Comparison of ENCODE assay signal across 1 cellular context in the genomic region with DNA sequence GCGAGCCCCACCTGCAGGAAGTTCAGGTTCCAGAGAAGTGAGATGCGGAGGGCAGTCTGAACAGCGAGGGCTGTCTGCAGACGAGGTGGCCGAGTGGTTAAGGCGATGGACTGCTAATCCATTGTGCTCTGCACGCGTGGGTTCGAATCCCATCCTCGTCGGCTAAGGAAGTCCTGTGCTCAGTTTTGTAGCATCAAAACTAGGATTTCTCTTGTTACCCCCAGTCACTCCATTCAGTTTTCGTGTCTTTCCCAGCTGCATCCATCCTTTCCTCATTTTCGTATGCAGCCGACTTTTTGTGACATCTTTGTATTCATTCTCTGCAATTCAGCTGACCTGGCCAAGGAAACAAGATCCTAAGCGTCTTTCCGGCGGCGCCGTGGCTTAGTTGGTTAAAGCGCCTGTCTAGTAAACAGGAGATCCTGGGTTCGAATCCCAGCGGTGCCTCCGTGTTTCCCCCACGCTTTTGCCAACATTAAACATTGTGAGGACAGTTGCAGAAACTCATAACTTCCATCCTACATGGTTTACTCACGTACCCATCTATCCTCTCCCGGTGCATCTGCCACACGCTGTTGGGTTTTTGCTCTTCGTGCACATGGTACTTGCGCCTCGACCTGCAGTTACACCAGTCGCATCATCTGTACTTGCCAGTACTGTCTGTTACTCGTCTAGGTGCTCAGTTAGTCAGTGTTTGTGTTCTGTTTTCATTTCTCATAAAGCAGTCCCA.
TF ChIP-seq lines count a peak whose summit lies in the region.

No MANE protein-coding gene starts in this region.

TF ChIP-seq in GM12878, 131 proteins besides CTCF, POLR2A, EP300 and RAD21 (continued from another document and continues in another):
- TF ChIP-seq, protein P1, sequence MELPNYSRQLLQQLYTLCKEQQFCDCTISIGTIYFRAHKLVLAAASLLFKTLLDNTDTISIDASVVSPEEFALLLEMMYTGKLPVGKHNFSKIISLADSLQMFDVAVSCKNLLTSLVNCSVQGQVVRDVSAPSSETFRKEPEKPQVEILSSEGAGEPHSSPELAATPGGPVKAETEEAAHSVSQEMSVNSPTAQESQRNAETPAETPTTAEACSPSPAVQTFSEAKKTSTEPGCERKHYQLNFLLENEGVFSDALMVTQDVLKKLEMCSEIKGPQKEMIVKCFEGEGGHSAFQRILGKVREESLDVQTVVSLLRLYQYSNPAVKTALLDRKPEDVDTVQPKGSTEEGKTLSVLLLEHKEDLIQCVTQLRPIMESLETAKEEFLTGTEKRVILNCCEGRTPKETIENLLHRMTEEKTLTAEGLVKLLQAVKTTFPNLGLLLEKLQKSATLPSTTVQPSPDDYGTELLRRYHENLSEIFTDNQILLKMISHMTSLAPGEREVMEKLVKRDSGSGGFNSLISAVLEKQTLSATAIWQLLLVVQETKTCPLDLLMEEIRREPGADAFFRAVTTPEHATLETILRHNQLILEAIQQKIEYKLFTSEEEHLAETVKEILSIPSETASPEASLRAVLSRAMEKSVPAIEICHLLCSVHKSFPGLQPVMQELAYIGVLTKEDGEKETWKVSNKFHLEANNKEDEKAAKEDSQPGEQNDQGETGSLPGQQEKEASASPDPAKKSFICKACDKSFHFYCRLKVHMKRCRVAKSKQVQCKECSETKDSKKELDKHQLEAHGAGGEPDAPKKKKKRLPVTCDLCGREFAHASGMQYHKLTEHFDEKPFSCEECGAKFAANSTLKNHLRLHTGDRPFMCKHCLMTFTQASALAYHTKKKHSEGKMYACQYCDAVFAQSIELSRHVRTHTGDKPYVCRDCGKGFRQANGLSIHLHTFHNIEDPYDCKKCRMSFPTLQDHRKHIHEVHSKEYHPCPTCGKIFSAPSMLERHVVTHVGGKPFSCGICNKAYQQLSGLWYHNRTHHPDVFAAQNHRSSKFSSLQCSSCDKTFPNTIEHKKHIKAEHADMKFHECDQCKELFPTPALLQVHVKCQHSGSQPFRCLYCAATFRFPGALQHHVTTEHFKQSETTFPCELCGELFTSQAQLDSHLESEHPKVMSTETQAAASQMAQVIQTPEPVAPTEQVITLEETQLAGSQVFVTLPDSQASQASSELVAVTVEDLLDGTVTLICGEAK (IDR thresholded peaks at IDR 0.05; ENCODE audit: borderline replicate concordance), result peak; percentile 74
- TF ChIP-seq ZNF384 (IDR thresholded peaks at IDR 0.05; ENCODE audit: borderline replicate concordance, low read depth, low read length) (no peak), HDAC2 (IDR thresholded peaks at IDR 0.05) (no peak; the same call in 1 of the 2 replicates), HDGF (IDR thresholded peaks at IDR 0.05) (no peak), EGR1 (IDR thresholded peaks at IDR 0.05; ENCODE audit: borderline replicate concordance in 1 of 2, low read depth in 2 of 2, low read length in 2 of 2) (no peak), SPI1 (IDR thresholded peaks at IDR 0.05; ENCODE audit: borderline replicate concordance, insufficient read depth, low read depth, low read length) (peak; percentile 27; the same call in 1 of the 2 replicates), ZNF622 (IDR thresholded peaks at IDR 0.05) (no peak), CHD1 (IDR thresholded peaks at IDR 0.05; ENCODE audit: low read depth, low read length) (0 out of 2 replicates have a peak, but pooled peaks have one; percentile 26), ASH2L (IDR thresholded peaks at IDR 0.05; ENCODE audit: borderline replicate concordance, low read depth) (no peak), NFXL1 (IDR thresholded peaks at IDR 0.05; ENCODE audit: borderline replicate concordance) (no peak), CREM (IDR thresholded peaks at IDR 0.05; ENCODE audit: low read depth) (peak; percentile 64), NFIC (IDR thresholded peaks at IDR 0.05; ENCODE audit: low read depth, low read length) (peak; percentile 53; the same call in 1 of the 2 replicates), ZNF207 (IDR thresholded peaks at IDR 0.05; ENCODE audit: borderline replicate concordance) (peak; percentile 26; the same call in 1 of the 2 replicates), PAX5 (IDR thresholded peaks at IDR 0.05; ENCODE audit: borderline replicate concordance, low read depth, low read length) (peak; percentile 37; the same call in 1 of the 2 replicates), IKZF1 (conservative IDR thresholded peaks at IDR 0.05) (peak; percentile 92), RAD51 (IDR thresholded peaks at IDR 0.05) (peak; percentile 69), SIX5 (IDR thresholded peaks at IDR 0.05; ENCODE audit: low read depth, low read length, severe bottlenecking) (no peak), ZNF217 (IDR thresholded peaks at IDR 0.05) (peak; percentile 45), POLR2AphosphoS5 (IDR thresholded peaks at IDR 0.05; ENCODE audit: low read length) (peak; percentile 40; the same call in 1 of the 2 replicates), TARDBP (IDR thresholded peaks at IDR 0.05; ENCODE audit: borderline replicate concordance) (peak; percentile 96), ETV6 (conservative IDR thresholded peaks at IDR 0.05 in 1 of 2, IDR thresholded peaks at IDR 0.05 in 1 of 2; ENCODE audit: borderline replicate concordance in 1 of 2, low read depth in 1 of 2) (peak; percentile 43 to 61; a peak in 1 of 4 replicates), MYC (IDR thresholded peaks at IDR 0.05; ENCODE audit: insufficient read depth, insufficient read length, insufficient replicate concordance, low read length, severe bottlenecking) (no peak), TCF7 (IDR thresholded peaks at IDR 0.05; ENCODE audit: borderline replicate concordance) (no peak), CBFB (IDR thresholded peaks at IDR 0.05; ENCODE audit: low read depth) (peak; percentile 29; the same call in 1 of the 2 replicates), ZZZ3 (IDR thresholded peaks at IDR 0.05; ENCODE audit: control insufficient read depth, insufficient read length, low read depth) (no peak)
- TF ChIP-seq, protein P2, sequence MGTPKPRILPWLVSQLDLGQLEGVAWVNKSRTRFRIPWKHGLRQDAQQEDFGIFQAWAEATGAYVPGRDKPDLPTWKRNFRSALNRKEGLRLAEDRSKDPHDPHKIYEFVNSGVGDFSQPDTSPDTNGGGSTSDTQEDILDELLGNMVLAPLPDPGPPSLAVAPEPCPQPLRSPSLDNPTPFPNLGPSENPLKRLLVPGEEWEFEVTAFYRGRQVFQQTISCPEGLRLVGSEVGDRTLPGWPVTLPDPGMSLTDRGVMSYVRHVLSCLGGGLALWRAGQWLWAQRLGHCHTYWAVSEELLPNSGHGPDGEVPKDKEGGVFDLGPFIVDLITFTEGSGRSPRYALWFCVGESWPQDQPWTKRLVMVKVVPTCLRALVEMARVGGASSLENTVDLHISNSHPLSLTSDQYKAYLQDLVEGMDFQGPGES (IDR thresholded peaks at IDR 0.05), result no peak
- TF ChIP-seq, protein P3, sequence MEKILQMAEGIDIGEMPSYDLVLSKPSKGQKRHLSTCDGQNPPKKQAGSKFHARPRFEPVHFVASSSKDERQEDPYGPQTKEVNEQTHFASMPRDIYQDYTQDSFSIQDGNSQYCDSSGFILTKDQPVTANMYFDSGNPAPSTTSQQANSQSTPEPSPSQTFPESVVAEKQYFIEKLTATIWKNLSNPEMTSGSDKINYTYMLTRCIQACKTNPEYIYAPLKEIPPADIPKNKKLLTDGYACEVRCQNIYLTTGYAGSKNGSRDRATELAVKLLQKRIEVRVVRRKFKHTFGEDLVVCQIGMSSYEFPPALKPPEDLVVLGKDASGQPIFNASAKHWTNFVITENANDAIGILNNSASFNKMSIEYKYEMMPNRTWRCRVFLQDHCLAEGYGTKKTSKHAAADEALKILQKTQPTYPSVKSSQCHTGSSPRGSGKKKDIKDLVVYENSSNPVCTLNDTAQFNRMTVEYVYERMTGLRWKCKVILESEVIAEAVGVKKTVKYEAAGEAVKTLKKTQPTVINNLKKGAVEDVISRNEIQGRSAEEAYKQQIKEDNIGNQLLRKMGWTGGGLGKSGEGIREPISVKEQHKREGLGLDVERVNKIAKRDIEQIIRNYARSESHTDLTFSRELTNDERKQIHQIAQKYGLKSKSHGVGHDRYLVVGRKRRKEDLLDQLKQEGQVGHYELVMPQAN (conservative IDR thresholded peaks at IDR 0.05), result no peak; the same call in 1 of the 2 replicates
- TF ChIP-seq, protein P4, sequence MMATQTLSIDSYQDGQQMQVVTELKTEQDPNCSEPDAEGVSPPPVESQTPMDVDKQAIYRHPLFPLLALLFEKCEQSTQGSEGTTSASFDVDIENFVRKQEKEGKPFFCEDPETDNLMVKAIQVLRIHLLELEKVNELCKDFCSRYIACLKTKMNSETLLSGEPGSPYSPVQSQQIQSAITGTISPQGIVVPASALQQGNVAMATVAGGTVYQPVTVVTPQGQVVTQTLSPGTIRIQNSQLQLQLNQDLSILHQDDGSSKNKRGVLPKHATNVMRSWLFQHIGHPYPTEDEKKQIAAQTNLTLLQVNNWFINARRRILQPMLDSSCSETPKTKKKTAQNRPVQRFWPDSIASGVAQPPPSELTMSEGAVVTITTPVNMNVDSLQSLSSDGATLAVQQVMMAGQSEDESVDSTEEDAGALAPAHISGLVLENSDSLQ (IDR thresholded peaks at IDR 0.05), result peak; percentile 63
- TF ChIP-seq, protein P5, sequence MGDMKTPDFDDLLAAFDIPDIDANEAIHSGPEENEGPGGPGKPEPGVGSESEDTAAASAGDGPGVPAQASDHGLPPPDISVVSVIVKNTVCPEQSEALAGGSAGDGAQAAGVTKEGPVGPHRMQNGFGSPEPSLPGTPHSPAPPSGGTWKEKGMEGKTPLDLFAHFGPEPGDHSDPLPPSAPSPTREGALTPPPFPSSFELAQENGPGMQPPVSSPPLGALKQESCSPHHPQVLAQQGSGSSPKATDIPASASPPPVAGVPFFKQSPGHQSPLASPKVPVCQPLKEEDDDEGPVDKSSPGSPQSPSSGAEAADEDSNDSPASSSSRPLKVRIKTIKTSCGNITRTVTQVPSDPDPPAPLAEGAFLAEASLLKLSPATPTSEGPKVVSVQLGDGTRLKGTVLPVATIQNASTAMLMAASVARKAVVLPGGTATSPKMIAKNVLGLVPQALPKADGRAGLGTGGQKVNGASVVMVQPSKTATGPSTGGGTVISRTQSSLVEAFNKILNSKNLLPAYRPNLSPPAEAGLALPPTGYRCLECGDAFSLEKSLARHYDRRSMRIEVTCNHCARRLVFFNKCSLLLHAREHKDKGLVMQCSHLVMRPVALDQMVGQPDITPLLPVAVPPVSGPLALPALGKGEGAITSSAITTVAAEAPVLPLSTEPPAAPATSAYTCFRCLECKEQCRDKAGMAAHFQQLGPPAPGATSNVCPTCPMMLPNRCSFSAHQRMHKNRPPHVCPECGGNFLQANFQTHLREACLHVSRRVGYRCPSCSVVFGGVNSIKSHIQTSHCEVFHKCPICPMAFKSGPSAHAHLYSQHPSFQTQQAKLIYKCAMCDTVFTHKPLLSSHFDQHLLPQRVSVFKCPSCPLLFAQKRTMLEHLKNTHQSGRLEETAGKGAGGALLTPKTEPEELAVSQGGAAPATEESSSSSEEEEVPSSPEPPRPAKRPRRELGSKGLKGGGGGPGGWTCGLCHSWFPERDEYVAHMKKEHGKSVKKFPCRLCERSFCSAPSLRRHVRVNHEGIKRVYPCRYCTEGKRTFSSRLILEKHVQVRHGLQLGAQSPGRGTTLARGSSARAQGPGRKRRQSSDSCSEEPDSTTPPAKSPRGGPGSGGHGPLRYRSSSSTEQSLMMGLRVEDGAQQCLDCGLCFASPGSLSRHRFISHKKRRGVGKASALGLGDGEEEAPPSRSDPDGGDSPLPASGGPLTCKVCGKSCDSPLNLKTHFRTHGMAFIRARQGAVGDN (IDR thresholded peaks at IDR 0.05), result peak; percentile 56
- TF ChIP-seq, protein P6, sequence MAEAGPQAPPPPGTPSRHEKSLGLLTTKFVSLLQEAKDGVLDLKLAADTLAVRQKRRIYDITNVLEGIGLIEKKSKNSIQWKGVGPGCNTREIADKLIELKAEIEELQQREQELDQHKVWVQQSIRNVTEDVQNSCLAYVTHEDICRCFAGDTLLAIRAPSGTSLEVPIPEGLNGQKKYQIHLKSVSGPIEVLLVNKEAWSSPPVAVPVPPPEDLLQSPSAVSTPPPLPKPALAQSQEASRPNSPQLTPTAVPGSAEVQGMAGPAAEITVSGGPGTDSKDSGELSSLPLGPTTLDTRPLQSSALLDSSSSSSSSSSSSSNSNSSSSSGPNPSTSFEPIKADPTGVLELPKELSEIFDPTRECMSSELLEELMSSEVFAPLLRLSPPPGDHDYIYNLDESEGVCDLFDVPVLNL (IDR thresholded peaks at IDR 0.05; ENCODE audit: low read depth, low read length), result no peak
- TF ChIP-seq, protein P7, sequence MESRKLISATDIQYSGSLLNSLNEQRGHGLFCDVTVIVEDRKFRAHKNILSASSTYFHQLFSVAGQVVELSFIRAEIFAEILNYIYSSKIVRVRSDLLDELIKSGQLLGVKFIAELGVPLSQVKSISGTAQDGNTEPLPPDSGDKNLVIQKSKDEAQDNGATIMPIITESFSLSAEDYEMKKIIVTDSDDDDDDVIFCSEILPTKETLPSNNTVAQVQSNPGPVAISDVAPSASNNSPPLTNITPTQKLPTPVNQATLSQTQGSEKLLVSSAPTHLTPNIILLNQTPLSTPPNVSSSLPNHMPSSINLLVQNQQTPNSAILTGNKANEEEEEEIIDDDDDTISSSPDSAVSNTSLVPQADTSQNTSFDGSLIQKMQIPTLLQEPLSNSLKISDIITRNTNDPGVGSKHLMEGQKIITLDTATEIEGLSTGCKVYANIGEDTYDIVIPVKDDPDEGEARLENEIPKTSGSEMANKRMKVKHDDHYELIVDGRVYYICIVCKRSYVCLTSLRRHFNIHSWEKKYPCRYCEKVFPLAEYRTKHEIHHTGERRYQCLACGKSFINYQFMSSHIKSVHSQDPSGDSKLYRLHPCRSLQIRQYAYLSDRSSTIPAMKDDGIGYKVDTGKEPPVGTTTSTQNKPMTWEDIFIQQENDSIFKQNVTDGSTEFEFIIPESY (IDR thresholded peaks at IDR 0.05), result no peak; the same call in 1 of the 2 replicates
- TF ChIP-seq, protein P8, sequence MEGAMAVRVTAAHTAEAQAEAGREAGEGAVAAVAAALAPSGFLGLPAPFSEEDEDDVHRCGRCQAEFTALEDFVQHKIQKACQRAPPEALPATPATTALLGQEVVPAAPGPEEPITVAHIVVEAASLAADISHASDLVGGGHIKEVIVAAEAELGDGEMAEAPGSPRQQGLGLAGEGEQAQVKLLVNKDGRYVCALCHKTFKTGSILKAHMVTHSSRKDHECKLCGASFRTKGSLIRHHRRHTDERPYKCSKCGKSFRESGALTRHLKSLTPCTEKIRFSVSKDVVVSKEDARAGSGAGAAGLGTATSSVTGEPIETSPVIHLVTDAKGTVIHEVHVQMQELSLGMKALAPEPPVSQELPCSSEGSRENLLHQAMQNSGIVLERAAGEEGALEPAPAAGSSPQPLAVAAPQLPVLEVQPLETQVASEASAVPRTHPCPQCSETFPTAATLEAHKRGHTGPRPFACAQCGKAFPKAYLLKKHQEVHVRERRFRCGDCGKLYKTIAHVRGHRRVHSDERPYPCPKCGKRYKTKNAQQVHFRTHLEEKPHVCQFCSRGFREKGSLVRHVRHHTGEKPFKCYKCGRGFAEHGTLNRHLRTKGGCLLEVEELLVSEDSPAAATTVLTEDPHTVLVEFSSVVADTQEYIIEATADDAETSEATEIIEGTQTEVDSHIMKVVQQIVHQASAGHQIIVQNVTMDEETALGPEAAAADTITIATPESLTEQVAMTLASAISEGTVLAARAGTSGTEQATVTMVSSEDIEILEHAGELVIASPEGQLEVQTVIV (IDR thresholded peaks at IDR 0.05; ENCODE audit: borderline replicate concordance, partially characterized antibody), result no peak
